In the genomic region with DNA sequence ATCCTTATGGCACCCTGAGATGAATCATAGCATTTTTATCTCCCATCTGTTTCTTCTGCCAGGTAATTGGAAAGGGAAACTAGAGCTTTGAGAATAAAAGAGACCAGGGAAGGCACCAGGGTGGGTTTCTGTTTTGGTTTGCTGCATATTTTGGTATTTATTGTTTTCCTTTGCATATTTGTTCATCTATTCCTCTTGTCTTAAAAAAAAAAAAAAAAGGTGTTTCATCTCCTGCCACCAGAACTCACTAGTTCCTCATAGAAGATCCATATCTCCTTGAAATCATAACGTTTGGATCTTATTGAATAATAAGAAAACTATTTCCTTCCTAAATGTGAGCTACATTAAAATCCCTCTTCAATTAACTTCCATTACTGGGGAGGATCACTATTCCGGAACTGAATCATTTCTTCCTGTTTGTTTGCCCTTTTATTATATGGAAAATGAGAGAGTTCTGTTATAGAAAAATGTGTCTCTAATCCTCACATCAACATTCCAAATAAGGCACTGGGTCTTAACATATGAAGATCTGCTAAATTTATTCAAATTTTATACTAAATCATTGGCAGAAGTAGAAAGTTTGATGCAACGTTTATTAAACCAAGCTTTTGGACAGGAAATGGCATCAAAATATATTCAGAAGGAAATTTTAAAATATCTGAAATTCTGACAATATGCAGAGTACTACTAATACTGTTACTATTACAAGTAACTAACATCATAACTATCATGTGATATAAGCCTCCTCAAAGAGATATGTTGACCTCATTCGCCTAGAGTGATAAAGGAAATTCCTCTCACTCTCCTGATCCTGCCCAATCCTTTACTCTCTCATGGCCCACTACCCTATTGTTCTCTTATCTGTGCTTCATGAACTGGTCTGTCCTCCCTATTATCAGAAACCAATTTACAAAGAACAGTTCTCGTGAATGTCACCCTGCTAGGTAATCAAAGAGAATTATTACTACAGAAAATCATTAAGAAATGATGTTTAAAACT, we compare ENCODE assay signal across 22 cellular contexts.
A peak's percentile ranks its signal among the peaks of the same experiment; 100 is the strongest.
DNase-seq lines count a peak whose midpoint lies in the region; ATAC-seq, FAIRE-seq and TF ChIP-seq lines count a peak whose summit lies in the region.
"Had no signal": no experiment of that assay in that cellular context is flagged by ENCODE, and none has a peak within 500 bp of the region (broad histone marks: within the 10 kb centered on the region; RNA-seq: fewer than 3 reads in every experiment).

No MANE protein-coding gene starts in this region.

- CTCF ChIA-PET in SK-N-SH (lab: Yijun Ruan, JAX) (no interaction called here), PC-9 (lab: Charles Lee) (no interaction called here), endothelial cell of umbilical vein (lab: Charles Lee) (interaction anchor here (0.7 to 2.7 kb wide), 10 partner anchors 14 to 299 kb away, joined by 3 to 13 read pairs (median 4); no protein-coding TSS in a partner anchor)

- no peaks in the 10 kb centered on the region for H4K20me1 ChIP-seq in SK-N-SH (ENCODE audit: insufficient read depth)
- H4K20me1 ChIP-seq in PC-9 (ENCODE audit: insufficient read depth) = no peaks in the 10 kb centered on the region
- H4K20me1 ChIP-seq in endothelial cell of umbilical vein (replicated peaks; ENCODE audit: control insufficient read depth, extremely low read depth, insufficient read depth, low read length) = no peaks in the 10 kb centered on the region
- H4K20me1 ChIP-seq: BLaER1 had no signal

- dilution Hi-C loops in endothelial cell of umbilical vein (cut with MboI; ENCODE audit: extremely low pct_ligation_motif_present, low sequenced_read_pairs) = no loop called here

- no peaks in the 10 kb centered on the region for H3K9me3 ChIP-seq in SK-N-SH
- 0 out of 2 replicates have a peak, but pooled peaks cover 3% of the 10 kb centered on the region for H3K9me3 ChIP-seq in PC-9 (ENCODE audit: insufficient read depth, low read depth)
- H3K9me3 ChIP-seq in endothelial cell of umbilical vein (replicated peaks; ENCODE audit: control insufficient read depth, insufficient read depth, low read length) = no peaks in the 10 kb centered on the region
- H3K9me3 ChIP-seq: A549, BLaER1 had no signal

- H2AFZ ChIP-seq in SK-N-SH (ENCODE audit: low read depth) (peak overlapping the region; percentile 44; the same call in 1 of the 2 replicates), PC-9 (peak overlapping the region; percentile 6; the same call in 1 of the 2 replicates), endothelial cell of umbilical vein (ENCODE audit: low read depth, low read length) (peak overlapping the region; percentile 10)

- H3K9me1 ChIP-seq in endothelial cell of umbilical vein (replicated peaks; ENCODE audit: control insufficient read depth, extremely low read depth, insufficient read depth, low read length) = no peaks in the 10 kb centered on the region

- H3K4me2 ChIP-seq in SK-N-SH (no peak overlapping the region), PC-9 (no peak overlapping the region), endothelial cell of umbilical vein (ENCODE audit: insufficient read depth, low read length) (peak overlapping the region; percentile 58)
- H3K4me2 ChIP-seq: A549, BLaER1 had no signal

- BruUV-seq in PC-9 (replicated peaks; lab: Mats Ljungman, UMichigan) (no TSS peak), endothelial cell of umbilical vein (replicated peaks; lab: Mats Ljungman, UMichigan) (TSS peak; percentile 70)

- H3K9ac ChIP-seq in SK-N-SH = no peak overlapping the region
- H3K9ac ChIP-seq in endothelial cell of umbilical vein (replicated peaks; ENCODE audit: extremely low read depth, insufficient read depth, low read length) = peak overlapping the region; percentile 28
- H3K9ac ChIP-seq: BLaER1 had no signal

- TF ChIP-seq CTCF in SK-N-SH (IDR thresholded peaks at IDR 0.05) = no peak
- TF ChIP-seq CTCF in PC-9 (conservative IDR thresholded peaks at IDR 0.05) = no peak
- TF ChIP-seq CTCF in endothelial cell of umbilical vein (IDR thresholded peaks at IDR 0.05; ENCODE audit: extremely low read depth in 1 of 2, insufficient read depth in 1 of 2, low read depth in 1 of 2, low read length in 2 of 2) = no peak
- no peak for TF ChIP-seq CTCF in GM20000 (IDR thresholded peaks at IDR 0.05; ENCODE audit: extremely low read depth, missing control alignments)

- no peak for TF ChIP-seq RAD21 in SK-N-SH (IDR thresholded peaks at IDR 0.05; ENCODE audit: low read length)

- peaks cover 3% of the 10 kb centered on the region for H3F3A ChIP-seq in SK-N-SH (replicated peaks; ENCODE audit: insufficient read depth)
- H3F3A ChIP-seq in PC-9 (ENCODE audit: insufficient read depth, low read depth) = no peaks in the 10 kb centered on the region

- intact Hi-C loops in PC-9 (cut with micrococcal nuclease; ENCODE audit: unreplicated experiment) = no loop called here
- intact Hi-C loops in endothelial cell of umbilical vein (cut with micrococcal nuclease) = loop anchor here (1.0 to 2.0 kb wide), 6 partner anchors 16 to 164 kb away; no protein-coding TSS in a partner anchor

- no peaks in the 10 kb centered on the region for H3K36me3 ChIP-seq in SK-N-SH (replicated peaks in 1 of 2; ENCODE audit: control insufficient read depth in 1 of 2, insufficient read depth in 2 of 2, low read length in 1 of 2)
- no peaks in the 10 kb centered on the region for H3K36me3 ChIP-seq in PC-9 (ENCODE audit: low read depth)
- H3K36me3 ChIP-seq in endothelial cell of umbilical vein (ENCODE audit: control insufficient read depth in 2 of 2, extremely low read depth in 1 of 2, insufficient read depth in 2 of 2, low read length in 2 of 2) = no peaks in the 10 kb centered on the region
- H3K36me3 ChIP-seq: BLaER1 had no signal

- no peak for ATAC-seq in SK-N-SH treated with all-trans-retinoic acid at 6 μM for 48 hours
- no peak for ATAC-seq in activated CD4-positive, CD25-positive, alpha-beta regulatory T cell treated with anti-CD3 and anti-CD28 coated beads, Interleukin-2, amount 50 U/mL, for 24 hours
- no peak for ATAC-seq in GM19463 (IDR thresholded peaks at IDR 0.05; ENCODE audit: unreplicated experiment)
- ATAC-seq: A549, HCT116 had no signal

- H3K27me3 ChIP-seq in SK-N-SH (ENCODE audit: insufficient read depth) (no peaks in the 10 kb centered on the region), PC-9 (ENCODE audit: insufficient read depth, low read depth) (no peaks in the 10 kb centered on the region), endothelial cell of umbilical vein (ENCODE audit: control insufficient read depth in 2 of 2, insufficient read depth in 2 of 2, low read length in 2 of 2) (no peaks in the 10 kb centered on the region)
- H3K27me3 ChIP-seq: BLaER1 had no signal

- FAIRE-seq in endothelial cell of umbilical vein (lab: Jason Lieb, UNC) = peak; percentile 76
- FAIRE-seq: A549, GM12892, GM18507, HTR-8/SVneo had no signal

- H3K27ac ChIP-seq in SK-N-SH (ENCODE audit: low read depth in 2 of 2, low read length in 1 of 2) = no peak overlapping the region
- H3K27ac ChIP-seq in PC-9 = no peak overlapping the region
- peak overlapping the region; percentile 76 for H3K27ac ChIP-seq in endothelial cell of umbilical vein (ENCODE audit: insufficient read depth, low read depth, low read length)
- H3K27ac ChIP-seq: 22Rv1, A549, BLaER1 had no signal

- DNase-seq in SK-N-SH = no peak
- DNase-seq in PC-9 = no peak
- peak; percentile 81 for DNase-seq in endothelial cell of umbilical vein (ENCODE audit: low read depth, low spot score)
- peak; percentile 41 for DNase-seq in pulmonary artery endothelial cell (ENCODE audit: low read depth, low spot score)
- no peak for DNase-seq in GM20000 (ENCODE audit: low spot score)
- DNase-seq: CD4-positive, alpha-beta memory T cell; DMS 273 treated with DMSO at 0.1 percent for 48 hours; GDM1; GOT3; H7; HFFc6; IMR-90 had no signal

- no peak for TF ChIP-seq EP300 in SK-N-SH (IDR thresholded peaks at IDR 0.05; ENCODE audit: borderline replicate concordance in 1 of 2, low read depth in 1 of 2, low read length in 1 of 2)

- H3K4me1 ChIP-seq in SK-N-SH (ENCODE audit: control insufficient read depth in 1 of 2, insufficient read depth in 2 of 2, low read depth in 1 of 2, low read length in 1 of 2) (peaks cover 0 to 20% of the 10 kb centered on the region in 2 experiments; a peak in 1 of 4 replicates), PC-9 (replicated peaks; ENCODE audit: insufficient read depth) (no peaks in the 10 kb centered on the region), endothelial cell of umbilical vein (ENCODE audit: control insufficient read depth, extremely low read depth, insufficient read depth, low read length) (peaks cover 37% of the 10 kb centered on the region)
- H3K4me1 ChIP-seq: A549, BLaER1 had no signal

- no peak for TF ChIP-seq POLR2A in endothelial cell of umbilical vein (IDR thresholded peaks at IDR 0.05; ENCODE audit: low read depth, low read length)

- POLR2A ChIA-PET in SK-N-SH (lab: Yijun Ruan, JAX) = no interaction called here
- POLR2A ChIA-PET in PC-9 (lab: Charles Lee; ENCODE audit: unreplicated experiment) = no interaction called here
- POLR2A ChIA-PET in endothelial cell of umbilical vein (lab: Charles Lee) = interaction anchor here (0.7 to 1.1 kb wide), 2 partner anchors 31 to 850 kb away, joined by 4 to 7 read pairs; no protein-coding TSS in a partner anchor

- H3K4me3 ChIP-seq in SK-N-SH (ENCODE audit: low read depth in 2 of 2, low read length in 1 of 2) = no peak overlapping the region
- H3K4me3 ChIP-seq in PC-9 = no peak overlapping the region
- no peak overlapping the region for H3K4me3 ChIP-seq in endothelial cell of umbilical vein (replicated peaks in 1 of 3; ENCODE audit: insufficient read depth in 1 of 3, low read depth in 1 of 3, low read length in 3 of 3)
- H3K4me3 ChIP-seq: A549, BLaER1 had no signal

- no peaks in the 10 kb centered on the region for H3K9me2 ChIP-seq in SK-N-SH
- no peaks in the 10 kb centered on the region for H3K9me2 ChIP-seq in PC-9 (ENCODE audit: insufficient read depth)

- no peaks in the 10 kb centered on the region for H3K79me2 ChIP-seq in SK-N-SH (ENCODE audit: insufficient read depth)
- H3K79me2 ChIP-seq in PC-9 (ENCODE audit: low read depth) = no peaks in the 10 kb centered on the region
- no peaks in the 10 kb centered on the region for H3K79me2 ChIP-seq in endothelial cell of umbilical vein (ENCODE audit: control insufficient read depth, insufficient read depth, low read length)

- 11% methylated on average over 5 of the region's 5 CpGs for WGBS in SK-N-SH (ENCODE audit: low lambda C conversion rate)

TF ChIP-seq in SK-N-SH treated with all-trans-retinoic acid at 6 μM for 48 hours, 23 proteins besides CTCF, POLR2A, EP300 and RAD21:
- TF ChIP-seq SNAI2 (CRISPR knock-in tag; IDR thresholded peaks at IDR 0.05) (no peak), ESRRG (CRISPR knock-in tag; IDR thresholded peaks at IDR 0.05) (no peak)

TF ChIP-seq in endothelial cell of umbilical vein, 7 proteins besides CTCF, POLR2A, EP300 and RAD21 (continues in another document):
- peak; percentile 88 for TF ChIP-seq FOS (IDR thresholded peaks at IDR 0.05; ENCODE audit: borderline replicate concordance, insufficient read depth, low read length)
- TF ChIP-seq, protein P1, sequence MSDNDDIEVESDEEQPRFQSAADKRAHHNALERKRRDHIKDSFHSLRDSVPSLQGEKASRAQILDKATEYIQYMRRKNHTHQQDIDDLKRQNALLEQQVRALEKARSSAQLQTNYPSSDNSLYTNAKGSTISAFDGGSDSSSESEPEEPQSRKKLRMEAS (IDR thresholded peaks at IDR 0.05; ENCODE audit: insufficient read depth, insufficient read length) = no peak
- TF ChIP-seq EZH2 (IDR thresholded peaks at IDR 0.05; ENCODE audit: borderline replicate concordance, low read depth, low read length, severe bottlenecking) = no peak
- TF ChIP-seq GATA2 (IDR thresholded peaks at IDR 0.05; ENCODE audit: insufficient read depth, insufficient read length, low read depth, low read length) = peak; percentile 97

Comparison
In these comparisons a context has a peak if more than half of its experiments do, and no peak if none do; other contexts are left out.
1. DNase-seq: peak in endothelial cell of umbilical vein (single experiment) and pulmonary artery endothelial cell (single experiment); none in SK-N-SH (single experiment), PC-9 (0 of 2) and GM20000 (single experiment).
2. Peak in every context shown above with its lines, with median percentiles within 50 percentile points of each other: H2AFZ ChIP-seq.